ENCODE assay signal across 8 cellular contexts in the genomic region with DNA sequence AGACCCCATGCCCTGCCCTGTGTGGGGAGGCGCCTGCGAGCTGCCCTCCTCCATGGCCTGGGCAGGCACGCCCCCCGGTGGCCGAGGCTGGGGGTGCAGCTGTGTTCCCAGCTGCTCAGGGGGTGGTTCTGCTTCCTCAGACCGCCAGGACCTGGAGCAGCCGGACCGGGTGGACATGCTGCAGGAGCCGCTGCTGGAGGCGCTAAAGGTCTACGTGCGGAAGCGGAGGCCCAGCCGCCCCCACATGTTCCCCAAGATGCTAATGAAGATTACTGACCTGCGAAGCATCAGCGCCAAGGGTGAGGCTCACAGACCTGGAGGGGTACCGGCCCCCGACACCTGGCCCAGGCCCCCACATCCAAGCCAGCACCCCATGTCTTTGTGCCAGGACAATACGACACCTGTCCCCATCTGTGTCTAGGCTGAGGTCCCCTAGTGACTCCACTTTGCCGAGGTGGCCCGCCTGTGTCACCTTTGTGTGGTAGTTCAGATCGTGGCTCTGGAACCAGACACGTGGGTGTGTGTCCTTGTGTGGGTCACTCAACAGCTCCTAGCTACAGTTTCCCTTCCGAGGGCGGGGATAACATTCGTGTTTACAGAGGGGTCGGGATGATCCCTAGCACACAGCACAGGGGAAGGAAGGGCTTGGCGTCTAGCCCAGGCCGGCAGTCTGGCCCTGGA. TPM values are rescaled to one million over a fixed set of nuclear protein-coding genes. Genes with fewer than 3 reads are reported as not detected.
A peak's percentile ranks its signal among the peaks of the same experiment; 100 is the strongest.
DNase-seq lines count a peak whose midpoint lies in the region; ATAC-seq, FAIRE-seq and TF ChIP-seq lines count a peak whose summit lies in the region.

No MANE protein-coding gene starts in this region.

- H3K27me3 Mint-ChIP-seq in GM23338 (ENCODE audit: insufficient read depth, low read depth, poor library complexity) = peaks cover 29% of the 10 kb centered on the region

- H3K27me3 ChIP-seq in GM23338 (ENCODE audit: insufficient read depth) = peaks cover 3% of the 10 kb centered on the region; the same call in 1 of the 2 replicates

- peak; percentile 85 for ATAC-seq in GM23338

- no peaks in the 10 kb centered on the region for H3K9me3 Mint-ChIP-seq in GM23338

- peaks cover 4% of the 10 kb centered on the region; the same call in 1 of the 2 replicates for H3F3A ChIP-seq in GM23338 (replicated peaks; ENCODE audit: low read depth)

- TF ChIP-seq CTCF in AG10803 (conservative IDR thresholded peaks at IDR 0.05; ENCODE audit: low read length) = peak; percentile 74
- TF ChIP-seq CTCF in GM23338 (conservative IDR thresholded peaks at IDR 0.05; ENCODE audit: low read depth in 2 of 2) = peak; percentile 86 to 100

- H3K36me3 Mint-ChIP-seq in GM23338 (ENCODE audit: low read depth) = peaks cover 27% of the 10 kb centered on the region

- H3K4me3 Mint-ChIP-seq in GM23338 = no peak overlapping the region

- H3K4me3 ChIP-seq in AG10803 (ENCODE audit: low read length) (no peak overlapping the region), GM23338 (no peak overlapping the region)

- intact Hi-C loops in posterior vena cava (cut with DNase I) = loop anchor here in 1 of 2 donors (10.0 kb wide), 1 partner anchor 140 kb away; a partner anchor contains a TSS

- 0 out of 2 replicates have a peak overlapping the region, but pooled peaks have one; percentile 26 for H3K4me2 ChIP-seq in GM23338

- H3K36me3 ChIP-seq in GM23338 (ENCODE audit: insufficient read depth) = no peaks in the 10 kb centered on the region

- H3K9me2 ChIP-seq in GM23338 (ENCODE audit: insufficient read depth) = no peaks in the 10 kb centered on the region

- no peaks in the 10 kb centered on the region for H3K79me2 ChIP-seq in GM23338 (replicated peaks; ENCODE audit: insufficient read depth)

- FAIRE-seq in frontal cortex (lab: Jason Lieb, UNC) = no peak

- peak overlapping the region; percentile 80; the same call in 1 of the 2 replicates for H3K27ac Mint-ChIP-seq in GM23338

- no peak overlapping the region for H2AFZ ChIP-seq in GM23338

- no peak overlapping the region for H3K27ac ChIP-seq in GM23338 (ENCODE audit: low read depth)

- peaks cover 4% of the 10 kb centered on the region; the same call in 1 of the 2 replicates for H4K20me1 ChIP-seq in GM23338 (replicated peaks; ENCODE audit: insufficient read depth)

- peaks cover 39% of the 10 kb centered on the region for H3K4me1 ChIP-seq in GM23338 (ENCODE audit: insufficient read depth)

- H3K4me1 Mint-ChIP-seq in GM23338 = peaks cover 53% of the 10 kb centered on the region

- DNase-seq in AG10803 (ENCODE audit: low read depth) (peak; percentile 43), GM23338 (ENCODE audit: low spot score) (peak; percentile 88), frontal cortex (ENCODE audit: low spot score in 2 of 2) (peak; percentile 85 to 89), posterior vena cava (ENCODE audit: low spot score) (peak; percentile 93), ureter (ENCODE audit: low spot score) (peak; percentile 75), GOT3 (lab: John Stamatoyannopoulos, UW) (no peak)
- DNase-seq in activated T-helper 9 cell treated with anti-CD3 and anti-CD28 coated beads, Interleukin-2, amount 50 U/mL, for 16 hours (ENCODE audit: low read depth) = peak; percentile 73

TF ChIP-seq in GM23338, 12 proteins besides CTCF, POLR2A, EP300 and RAD21:
- TF ChIP-seq CREB1 (CRISPR knock-in tag; IDR thresholded peaks at IDR 0.05; ENCODE audit: low read depth) = no peak
- TF ChIP-seq ZNF331 (CRISPR knock-in tag; IDR thresholded peaks at IDR 0.05; ENCODE audit: low read depth) = no peak
- TF ChIP-seq EZH2phosphoT487 (IDR thresholded peaks at IDR 0.05; ENCODE audit: unreplicated experiment) = no peak

TF ChIP-seq in PFSK-1, 5 proteins besides CTCF, POLR2A, EP300 and RAD21:
- TF ChIP-seq TAF1 (IDR thresholded peaks at IDR 0.05; ENCODE audit: borderline replicate concordance, insufficient read depth, low read length) = no peak
- no peak for TF ChIP-seq SIN3A (IDR thresholded peaks at IDR 0.05; ENCODE audit: borderline replicate concordance, insufficient read depth, low read length)
- TF ChIP-seq POLR2AphosphoS5 (IDR thresholded peaks at IDR 0.05; ENCODE audit: low read depth, low read length) = no peak
- TF ChIP-seq FOXP2 (optimal IDR thresholded peaks at IDR 0.05; ENCODE audit: borderline replicate concordance, extremely low read depth, extremely low read length, insufficient read depth) = peak; percentile 88
- TF ChIP-seq, protein P1, sequence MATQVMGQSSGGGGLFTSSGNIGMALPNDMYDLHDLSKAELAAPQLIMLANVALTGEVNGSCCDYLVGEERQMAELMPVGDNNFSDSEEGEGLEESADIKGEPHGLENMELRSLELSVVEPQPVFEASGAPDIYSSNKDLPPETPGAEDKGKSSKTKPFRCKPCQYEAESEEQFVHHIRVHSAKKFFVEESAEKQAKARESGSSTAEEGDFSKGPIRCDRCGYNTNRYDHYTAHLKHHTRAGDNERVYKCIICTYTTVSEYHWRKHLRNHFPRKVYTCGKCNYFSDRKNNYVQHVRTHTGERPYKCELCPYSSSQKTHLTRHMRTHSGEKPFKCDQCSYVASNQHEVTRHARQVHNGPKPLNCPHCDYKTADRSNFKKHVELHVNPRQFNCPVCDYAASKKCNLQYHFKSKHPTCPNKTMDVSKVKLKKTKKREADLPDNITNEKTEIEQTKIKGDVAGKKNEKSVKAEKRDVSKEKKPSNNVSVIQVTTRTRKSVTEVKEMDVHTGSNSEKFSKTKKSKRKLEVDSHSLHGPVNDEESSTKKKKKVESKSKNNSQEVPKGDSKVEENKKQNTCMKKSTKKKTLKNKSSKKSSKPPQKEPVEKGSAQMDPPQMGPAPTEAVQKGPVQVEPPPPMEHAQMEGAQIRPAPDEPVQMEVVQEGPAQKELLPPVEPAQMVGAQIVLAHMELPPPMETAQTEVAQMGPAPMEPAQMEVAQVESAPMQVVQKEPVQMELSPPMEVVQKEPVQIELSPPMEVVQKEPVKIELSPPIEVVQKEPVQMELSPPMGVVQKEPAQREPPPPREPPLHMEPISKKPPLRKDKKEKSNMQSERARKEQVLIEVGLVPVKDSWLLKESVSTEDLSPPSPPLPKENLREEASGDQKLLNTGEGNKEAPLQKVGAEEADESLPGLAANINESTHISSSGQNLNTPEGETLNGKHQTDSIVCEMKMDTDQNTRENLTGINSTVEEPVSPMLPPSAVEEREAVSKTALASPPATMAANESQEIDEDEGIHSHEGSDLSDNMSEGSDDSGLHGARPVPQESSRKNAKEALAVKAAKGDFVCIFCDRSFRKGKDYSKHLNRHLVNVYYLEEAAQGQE (IDR thresholded peaks at IDR 0.05; ENCODE audit: insufficient read depth in 1 of 2, low read depth in 2 of 2, low read length in 2 of 2) = no peak

RNA-seq across cellular contexts. Expression of a gene that starts 9.3 kb away (rescaled TPM):
- 1.4 and 2.8 TPM in 2 replicates for total RNA-seq in GM23338 (2014; rRNA removed; shearing (Covaris generic))
- not detected in 2 replicates for polyA plus RNA-seq in GM23338 (2016; fragmentation: Nextera tagmentation; extraction: Ambion mirVana)
- polyA plus RNA-seq in PFSK-1 (2012; ENCODE audit: insufficient read length, low read depth) = not detected
- total RNA-seq in frontal cortex (not detected), posterior vena cava (under 1 TPM; 0.79 to 1.00 TPM), ureter (2.0 TPM)

RNA-seq across cellular contexts. Expression of a gene that starts 46.3 kb away (rescaled TPM):
- 15.9 and 17.8 TPM in 2 replicates for total RNA-seq in GM23338 (2014; rRNA removed; shearing (Covaris generic))
- polyA plus RNA-seq in GM23338 (2016; fragmentation: Nextera tagmentation; extraction: Ambion mirVana) = 7.4 and 8.7 TPM in 2 replicates
- polyA plus RNA-seq in PFSK-1 (2012; ENCODE audit: insufficient read length, low read depth) = 57.6 TPM
- total RNA-seq in frontal cortex (4.9 TPM), posterior vena cava (10 to 100 TPM; 47.5 to 54.5 TPM), ureter (34.9 TPM)
